17 cellular contexts compared by ENCODE assay signal in genomic region chr17:75561927-75562603, GRCh38. TPM values are rescaled to one million over a fixed set of nuclear protein-coding genes. Genes with fewer than 3 reads are reported as not detected.
A peak's percentile ranks its signal among the peaks of the same experiment; 100 is the strongest.
DNase-seq lines count a peak whose midpoint lies in the region; ATAC-seq and TF ChIP-seq lines count a peak whose summit lies in the region.
"Had no signal": no experiment of that assay in that cellular context is flagged by ENCODE, and none has a peak within 500 bp of the region (broad histone marks: within the 10 kb centered on the region; RNA-seq: fewer than 3 reads in every experiment).

No MANE protein-coding gene starts in this region.

- H3K27me3 Mint-ChIP-seq in osteocyte (ENCODE audit: unreplicated experiment) = peaks cover 3% of the 10 kb centered on the region
- no peaks in the 10 kb centered on the region for H3K27me3 Mint-ChIP-seq in stimulated activated memory B cell treated with anti-CD40 and anti-IgM and Interleukin-4, amounts not matched to agents 10 μg/mL and 1 μg/mL and 100 μg/mL, for 72 hours

- TF ChIP-seq CTCF in fibroblast of villous mesenchyme (IDR thresholded peaks at IDR 0.05; ENCODE audit: insufficient read depth, low read depth, low read length) (no peak), osteocyte (IDR thresholded peaks at IDR 0.05) (no peak)

- no peak overlapping the region for H3K4me3 Mint-ChIP-seq in osteocyte (ENCODE audit: unreplicated experiment)
- no peak overlapping the region for H3K4me3 Mint-ChIP-seq in stimulated activated memory B cell treated with anti-CD40 and anti-IgM and Interleukin-4, amounts not matched to agents 10 μg/mL and 1 μg/mL and 100 μg/mL, for 72 hours

- H3K9me3 Mint-ChIP-seq in osteocyte (ENCODE audit: unreplicated experiment) = no peaks in the 10 kb centered on the region
- no peaks in the 10 kb centered on the region for H3K9me3 Mint-ChIP-seq in stimulated activated memory B cell treated with anti-CD40 and anti-IgM and Interleukin-4, amounts not matched to agents 10 μg/mL and 1 μg/mL and 100 μg/mL, for 72 hours

- peak; percentile 78 for DNase-seq in ACHN
- peak; percentile 77 for DNase-seq in EH (ENCODE audit: low read depth)
- DNase-seq in NCI-H226 = peak; percentile 60
- peak; percentile 45 for DNase-seq in fibroblast of villous mesenchyme (ENCODE audit: low read depth)
- no peak for DNase-seq in osteocyte (ENCODE audit: extremely low spot score, unreplicated experiment)
- DNase-seq in GDM1 (lab: John Stamatoyannopoulos, UW) = no peak
- DNase-seq: activated CD4-positive, alpha-beta T cell treated with anti-CD3 and anti-CD28 coated beads for 1 hour; activated naive CD4-positive, alpha-beta T cell; body of pancreas; NCI-H524 treated with DMSO at 0.1 percent for 48 hours; occipital lobe; stimulated activated CD4-positive, alpha-beta T cell treated with anti-CD3 and anti-CD28 coated beads, Interleukin-4, amount 100 ng/mL, for 1 hour; T-helper 9 cell had no signal

- no peak for ATAC-seq in stimulated activated memory B cell treated with anti-CD40 and anti-IgM and Interleukin-4, amounts not matched to agents 10 μg/mL and 1 μg/mL and 100 μg/mL, for 72 hours
- ATAC-seq in HG03095 (IDR thresholded peaks at IDR 0.05; ENCODE audit: unreplicated experiment) = no peak
- ATAC-seq: body of pancreas had no signal

- H3K36me3 Mint-ChIP-seq in osteocyte (ENCODE audit: unreplicated experiment) = no peaks in the 10 kb centered on the region
- H3K36me3 Mint-ChIP-seq in stimulated activated memory B cell treated with anti-CD40 and anti-IgM and Interleukin-4, amounts not matched to agents 10 μg/mL and 1 μg/mL and 100 μg/mL, for 72 hours = peaks cover 12% of the 10 kb centered on the region

- no peak overlapping the region for H3K4me3 ChIP-seq in fibroblast of villous mesenchyme (ENCODE audit: low read depth, low read length)
- H3K4me3 ChIP-seq: body of pancreas, coronary artery had no signal

- H3K27ac Mint-ChIP-seq in osteocyte (ENCODE audit: unreplicated experiment) = no peak overlapping the region
- no peak overlapping the region for H3K27ac Mint-ChIP-seq in stimulated activated memory B cell treated with anti-CD40 and anti-IgM and Interleukin-4, amounts not matched to agents 10 μg/mL and 1 μg/mL and 100 μg/mL, for 72 hours

- in situ Hi-C loops in ACHN (cut with HindIII; ENCODE audit: low pct_ligation_motif_present, low pct_unique_long_range_greater_than_20kb, low sequenced_read_pairs) = no loop called here

- peaks cover 4% of the 10 kb centered on the region for H3K4me1 Mint-ChIP-seq in osteocyte (ENCODE audit: unreplicated experiment)
- H3K4me1 Mint-ChIP-seq in stimulated activated memory B cell treated with anti-CD40 and anti-IgM and Interleukin-4, amounts not matched to agents 10 μg/mL and 1 μg/mL and 100 μg/mL, for 72 hours = peaks cover 18% of the 10 kb centered on the region

RNA-seq across cellular contexts. Expression of gene MYO15B, which starts 25.5 kb away (rescaled TPM):
- total RNA-seq in fibroblast of villous mesenchyme (1.6 and 3.9 TPM in 2 replicates), osteocyte (40.8 and 42.5 TPM in 2 replicates)

RNA-seq across cellular contexts. Expression of gene LLGL2, which starts 36.6 kb away (rescaled TPM):
- 0.32 and 2.2 TPM in 2 replicates for total RNA-seq in fibroblast of villous mesenchyme
- total RNA-seq in osteocyte = 2.4 and 3.3 TPM in 2 replicates
- total RNA-seq: HT1080 had no signal

RNA-seq across cellular contexts. Expression of gene TSEN54, which starts 45.7 kb away (rescaled TPM):
- 11.3 and 12.1 TPM in 2 replicates for total RNA-seq in fibroblast of villous mesenchyme
- total RNA-seq in osteocyte = 12.6 and 23.3 TPM in 2 replicates

RNA-seq across cellular contexts. Expression of gene CASKIN2, which starts 46.7 kb away (rescaled TPM):
- total RNA-seq in fibroblast of villous mesenchyme (7.4 and 9.5 TPM in 2 replicates), osteocyte (28.1 and 32.6 TPM in 2 replicates)

Comparison
In these comparisons a context has a peak if more than half of its experiments do, and no peak if none do; other contexts are left out.
1. DNase-seq: peak in ACHN (single experiment), EH (single experiment), NCI-H226 (single experiment) and fibroblast of villous mesenchyme (single experiment); none in osteocyte (single experiment) and GDM1 (single experiment).